2 cellular contexts compared by ENCODE assay signal in the genomic region with DNA sequence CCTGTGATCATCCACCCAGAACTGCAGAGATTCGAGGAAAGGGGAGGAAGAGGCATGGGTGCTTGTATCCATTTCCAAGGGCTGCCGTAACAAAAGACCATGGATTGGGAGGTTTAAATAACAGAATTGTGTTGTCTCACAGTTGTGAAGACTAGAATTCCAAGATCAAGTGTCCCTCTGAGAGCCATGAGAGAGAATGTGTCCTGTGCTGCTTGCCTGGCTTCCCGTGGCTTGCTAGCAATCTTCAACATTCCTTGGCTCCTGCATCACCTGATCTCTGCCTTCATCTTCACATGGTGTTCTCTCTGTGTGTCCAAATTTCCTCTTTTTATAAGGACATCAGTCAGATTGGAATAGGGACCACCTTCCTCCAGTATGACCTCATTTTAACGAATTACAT.
A peak's percentile ranks its signal among the peaks of the same experiment; 100 is the strongest.
TF ChIP-seq lines count a peak whose summit lies in the region.

No MANE protein-coding gene starts in this region.

TF ChIP-seq in GM23338, 12 proteins besides CTCF, POLR2A, EP300 and RAD21 (continues in another document):
- no peak for TF ChIP-seq NANOG (IDR thresholded peaks at IDR 0.05; ENCODE audit: borderline replicate concordance)
- TF ChIP-seq EZH2phosphoT487 (IDR thresholded peaks at IDR 0.05; ENCODE audit: unreplicated experiment), result no peak
- TF ChIP-seq ZNF331 (CRISPR knock-in tag; IDR thresholded peaks at IDR 0.05; ENCODE audit: low read depth), result no peak
- TF ChIP-seq, protein P1, sequence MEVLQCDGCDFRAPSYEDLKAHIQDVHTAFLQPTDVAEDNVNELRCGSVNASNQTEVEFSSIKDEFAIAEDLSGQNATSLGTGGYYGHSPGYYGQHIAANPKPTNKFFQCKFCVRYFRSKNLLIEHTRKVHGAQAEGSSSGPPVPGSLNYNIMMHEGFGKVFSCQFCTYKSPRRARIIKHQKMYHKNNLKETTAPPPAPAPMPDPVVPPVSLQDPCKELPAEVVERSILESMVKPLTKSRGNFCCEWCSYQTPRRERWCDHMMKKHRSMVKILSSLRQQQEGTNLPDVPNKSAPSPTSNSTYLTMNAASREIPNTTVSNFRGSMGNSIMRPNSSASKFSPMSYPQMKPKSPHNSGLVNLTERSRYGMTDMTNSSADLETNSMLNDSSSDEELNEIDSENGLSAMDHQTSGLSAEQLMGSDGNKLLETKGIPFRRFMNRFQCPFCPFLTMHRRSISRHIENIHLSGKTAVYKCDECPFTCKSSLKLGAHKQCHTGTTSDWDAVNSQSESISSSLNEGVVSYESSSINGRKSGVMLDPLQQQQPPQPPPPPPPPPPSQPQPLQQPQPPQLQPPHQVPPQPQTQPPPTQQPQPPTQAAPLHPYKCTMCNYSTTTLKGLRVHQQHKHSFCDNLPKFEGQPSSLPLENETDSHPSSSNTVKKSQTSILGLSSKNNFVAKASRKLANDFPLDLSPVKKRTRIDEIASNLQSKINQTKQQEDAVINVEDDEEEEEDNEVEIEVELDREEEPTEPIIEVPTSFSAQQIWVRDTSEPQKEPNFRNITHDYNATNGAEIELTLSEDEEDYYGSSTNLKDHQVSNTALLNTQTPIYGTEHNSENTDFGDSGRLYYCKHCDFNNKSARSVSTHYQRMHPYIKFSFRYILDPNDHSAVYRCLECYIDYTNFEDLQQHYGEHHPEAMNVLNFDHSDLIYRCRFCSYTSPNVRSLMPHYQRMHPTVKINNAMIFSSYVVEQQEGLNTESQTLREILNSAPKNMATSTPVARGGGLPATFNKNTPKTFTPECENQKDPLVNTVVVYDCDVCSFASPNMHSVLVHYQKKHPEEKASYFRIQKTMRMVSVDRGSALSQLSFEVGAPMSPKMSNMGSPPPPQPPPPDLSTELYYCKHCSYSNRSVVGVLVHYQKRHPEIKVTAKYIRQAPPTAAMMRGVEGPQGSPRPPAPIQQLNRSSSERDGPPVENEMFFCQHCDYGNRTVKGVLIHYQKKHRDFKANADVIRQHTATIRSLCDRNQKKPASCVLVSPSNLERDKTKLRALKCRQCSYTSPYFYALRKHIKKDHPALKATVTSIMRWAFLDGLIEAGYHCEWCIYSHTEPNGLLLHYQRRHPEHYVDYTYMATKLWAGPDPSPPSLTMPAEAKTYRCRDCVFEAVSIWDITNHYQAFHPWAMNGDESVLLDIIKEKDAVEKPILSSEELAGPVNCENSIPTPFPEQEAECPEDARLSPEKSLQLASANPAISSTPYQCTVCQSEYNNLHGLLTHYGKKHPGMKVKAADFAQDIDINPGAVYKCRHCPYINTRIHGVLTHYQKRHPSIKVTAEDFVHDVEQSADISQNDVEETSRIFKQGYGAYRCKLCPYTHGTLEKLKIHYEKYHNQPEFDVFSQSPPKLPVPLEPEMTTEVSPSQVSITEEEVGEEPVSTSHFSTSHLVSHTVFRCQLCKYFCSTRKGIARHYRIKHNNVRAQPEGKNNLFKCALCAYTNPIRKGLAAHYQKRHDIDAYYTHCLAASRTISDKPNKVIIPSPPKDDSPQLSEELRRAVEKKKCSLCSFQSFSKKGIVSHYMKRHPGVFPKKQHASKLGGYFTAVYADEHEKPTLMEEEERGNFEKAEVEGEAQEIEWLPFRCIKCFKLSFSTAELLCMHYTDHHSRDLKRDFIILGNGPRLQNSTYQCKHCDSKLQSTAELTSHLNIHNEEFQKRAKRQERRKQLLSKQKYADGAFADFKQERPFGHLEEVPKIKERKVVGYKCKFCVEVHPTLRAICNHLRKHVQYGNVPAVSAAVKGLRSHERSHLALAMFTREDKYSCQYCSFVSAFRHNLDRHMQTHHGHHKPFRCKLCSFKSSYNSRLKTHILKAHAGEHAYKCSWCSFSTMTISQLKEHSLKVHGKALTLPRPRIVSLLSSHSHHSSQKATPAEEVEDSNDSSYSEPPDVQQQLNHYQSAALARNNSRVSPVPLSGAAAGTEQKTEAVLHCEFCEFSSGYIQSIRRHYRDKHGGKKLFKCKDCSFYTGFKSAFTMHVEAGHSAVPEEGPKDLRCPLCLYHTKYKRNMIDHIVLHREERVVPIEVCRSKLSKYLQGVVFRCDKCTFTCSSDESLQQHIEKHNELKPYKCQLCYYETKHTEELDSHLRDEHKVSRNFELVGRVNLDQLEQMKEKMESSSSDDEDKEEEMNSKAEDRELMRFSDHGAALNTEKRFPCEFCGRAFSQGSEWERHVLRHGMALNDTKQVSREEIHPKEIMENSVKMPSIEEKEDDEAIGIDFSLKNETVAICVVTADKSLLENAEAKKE (CRISPR knock-in tag; IDR thresholded peaks at IDR 0.05), result no peak
- no peak for TF ChIP-seq STAT1 (IDR thresholded peaks at IDR 0.05; ENCODE audit: unreplicated experiment)
- TF ChIP-seq, protein P2, sequence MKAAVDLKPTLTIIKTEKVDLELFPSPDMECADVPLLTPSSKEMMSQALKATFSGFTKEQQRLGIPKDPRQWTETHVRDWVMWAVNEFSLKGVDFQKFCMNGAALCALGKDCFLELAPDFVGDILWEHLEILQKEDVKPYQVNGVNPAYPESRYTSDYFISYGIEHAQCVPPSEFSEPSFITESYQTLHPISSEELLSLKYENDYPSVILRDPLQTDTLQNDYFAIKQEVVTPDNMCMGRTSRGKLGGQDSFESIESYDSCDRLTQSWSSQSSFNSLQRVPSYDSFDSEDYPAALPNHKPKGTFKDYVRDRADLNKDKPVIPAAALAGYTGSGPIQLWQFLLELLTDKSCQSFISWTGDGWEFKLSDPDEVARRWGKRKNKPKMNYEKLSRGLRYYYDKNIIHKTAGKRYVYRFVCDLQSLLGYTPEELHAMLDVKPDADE (IDR thresholded peaks at IDR 0.05), result no peak
- TF ChIP-seq CREB1 (CRISPR knock-in tag; IDR thresholded peaks at IDR 0.05; ENCODE audit: low read depth), result no peak
- TF ChIP-seq JUNB (IDR thresholded peaks at IDR 0.05; ENCODE audit: unreplicated experiment), result no peak
- TF ChIP-seq ZNF114 (CRISPR knock-in tag; IDR thresholded peaks at IDR 0.05), result no peak
- TF ChIP-seq, protein P3, sequence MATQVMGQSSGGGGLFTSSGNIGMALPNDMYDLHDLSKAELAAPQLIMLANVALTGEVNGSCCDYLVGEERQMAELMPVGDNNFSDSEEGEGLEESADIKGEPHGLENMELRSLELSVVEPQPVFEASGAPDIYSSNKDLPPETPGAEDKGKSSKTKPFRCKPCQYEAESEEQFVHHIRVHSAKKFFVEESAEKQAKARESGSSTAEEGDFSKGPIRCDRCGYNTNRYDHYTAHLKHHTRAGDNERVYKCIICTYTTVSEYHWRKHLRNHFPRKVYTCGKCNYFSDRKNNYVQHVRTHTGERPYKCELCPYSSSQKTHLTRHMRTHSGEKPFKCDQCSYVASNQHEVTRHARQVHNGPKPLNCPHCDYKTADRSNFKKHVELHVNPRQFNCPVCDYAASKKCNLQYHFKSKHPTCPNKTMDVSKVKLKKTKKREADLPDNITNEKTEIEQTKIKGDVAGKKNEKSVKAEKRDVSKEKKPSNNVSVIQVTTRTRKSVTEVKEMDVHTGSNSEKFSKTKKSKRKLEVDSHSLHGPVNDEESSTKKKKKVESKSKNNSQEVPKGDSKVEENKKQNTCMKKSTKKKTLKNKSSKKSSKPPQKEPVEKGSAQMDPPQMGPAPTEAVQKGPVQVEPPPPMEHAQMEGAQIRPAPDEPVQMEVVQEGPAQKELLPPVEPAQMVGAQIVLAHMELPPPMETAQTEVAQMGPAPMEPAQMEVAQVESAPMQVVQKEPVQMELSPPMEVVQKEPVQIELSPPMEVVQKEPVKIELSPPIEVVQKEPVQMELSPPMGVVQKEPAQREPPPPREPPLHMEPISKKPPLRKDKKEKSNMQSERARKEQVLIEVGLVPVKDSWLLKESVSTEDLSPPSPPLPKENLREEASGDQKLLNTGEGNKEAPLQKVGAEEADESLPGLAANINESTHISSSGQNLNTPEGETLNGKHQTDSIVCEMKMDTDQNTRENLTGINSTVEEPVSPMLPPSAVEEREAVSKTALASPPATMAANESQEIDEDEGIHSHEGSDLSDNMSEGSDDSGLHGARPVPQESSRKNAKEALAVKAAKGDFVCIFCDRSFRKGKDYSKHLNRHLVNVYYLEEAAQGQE (IDR thresholded peaks at IDR 0.05; ENCODE audit: unreplicated experiment), result no peak

TF ChIP-seq in H1, 55 proteins besides CTCF, POLR2A, EP300 and RAD21:
- TF ChIP-seq EZH2 (IDR thresholded peaks at IDR 0.05; ENCODE audit: low read depth, low read length, severe bottlenecking), result no peak
- no peak for TF ChIP-seq TAF7 (optimal IDR thresholded peaks at IDR 0.05; ENCODE audit: borderline replicate concordance, low read depth, low read length)
- TF ChIP-seq, protein P4, sequence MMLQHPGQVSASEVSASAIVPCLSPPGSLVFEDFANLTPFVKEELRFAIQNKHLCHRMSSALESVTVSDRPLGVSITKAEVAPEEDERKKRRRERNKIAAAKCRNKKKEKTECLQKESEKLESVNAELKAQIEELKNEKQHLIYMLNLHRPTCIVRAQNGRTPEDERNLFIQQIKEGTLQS (IDR thresholded peaks at IDR 0.05; ENCODE audit: insufficient read depth, low read depth, low read length), result no peak
- no peak for TF ChIP-seq CREB1 (IDR thresholded peaks at IDR 0.05)
- no peak for TF ChIP-seq HDAC2 (IDR thresholded peaks at IDR 0.05; ENCODE audit: borderline replicate concordance in 1 of 2, low read depth in 2 of 2, low read length in 2 of 2)
- TF ChIP-seq YY1 (IDR thresholded peaks at IDR 0.05; ENCODE audit: low read depth, low read length), result no peak
- TF ChIP-seq TEAD4 (IDR thresholded peaks at IDR 0.05; ENCODE audit: low read depth, low read length), result 0 out of 2 replicates have a peak, but pooled peaks have one; percentile 4
- TF ChIP-seq KDM4A (IDR thresholded peaks at IDR 0.05; ENCODE audit: low read depth, low read length, severe bottlenecking), result no peak
- TF ChIP-seq, protein P5, sequence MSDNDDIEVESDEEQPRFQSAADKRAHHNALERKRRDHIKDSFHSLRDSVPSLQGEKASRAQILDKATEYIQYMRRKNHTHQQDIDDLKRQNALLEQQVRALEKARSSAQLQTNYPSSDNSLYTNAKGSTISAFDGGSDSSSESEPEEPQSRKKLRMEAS (IDR thresholded peaks at IDR 0.05), result no peak
